Comparison of ENCODE assay signal across 1 cellular context in genomic region chr20:23436681-23437080, GRCh38.
TF ChIP-seq lines count a peak whose summit lies in the region.

No MANE protein-coding gene starts in this region.

TF ChIP-seq in liver, 16 proteins besides CTCF, POLR2A, EP300 and RAD21 (continued from another document):
- TF ChIP-seq REST (IDR thresholded peaks at IDR 0.05) (no peak), YY1 (IDR thresholded peaks at IDR 0.05) (no peak), ZBTB33 (IDR thresholded peaks at IDR 0.05) (no peak)
TF ChIP-seq in liver: peak in this region for 0.
